16 cellular contexts compared by ENCODE assay signal in the genomic region with DNA sequence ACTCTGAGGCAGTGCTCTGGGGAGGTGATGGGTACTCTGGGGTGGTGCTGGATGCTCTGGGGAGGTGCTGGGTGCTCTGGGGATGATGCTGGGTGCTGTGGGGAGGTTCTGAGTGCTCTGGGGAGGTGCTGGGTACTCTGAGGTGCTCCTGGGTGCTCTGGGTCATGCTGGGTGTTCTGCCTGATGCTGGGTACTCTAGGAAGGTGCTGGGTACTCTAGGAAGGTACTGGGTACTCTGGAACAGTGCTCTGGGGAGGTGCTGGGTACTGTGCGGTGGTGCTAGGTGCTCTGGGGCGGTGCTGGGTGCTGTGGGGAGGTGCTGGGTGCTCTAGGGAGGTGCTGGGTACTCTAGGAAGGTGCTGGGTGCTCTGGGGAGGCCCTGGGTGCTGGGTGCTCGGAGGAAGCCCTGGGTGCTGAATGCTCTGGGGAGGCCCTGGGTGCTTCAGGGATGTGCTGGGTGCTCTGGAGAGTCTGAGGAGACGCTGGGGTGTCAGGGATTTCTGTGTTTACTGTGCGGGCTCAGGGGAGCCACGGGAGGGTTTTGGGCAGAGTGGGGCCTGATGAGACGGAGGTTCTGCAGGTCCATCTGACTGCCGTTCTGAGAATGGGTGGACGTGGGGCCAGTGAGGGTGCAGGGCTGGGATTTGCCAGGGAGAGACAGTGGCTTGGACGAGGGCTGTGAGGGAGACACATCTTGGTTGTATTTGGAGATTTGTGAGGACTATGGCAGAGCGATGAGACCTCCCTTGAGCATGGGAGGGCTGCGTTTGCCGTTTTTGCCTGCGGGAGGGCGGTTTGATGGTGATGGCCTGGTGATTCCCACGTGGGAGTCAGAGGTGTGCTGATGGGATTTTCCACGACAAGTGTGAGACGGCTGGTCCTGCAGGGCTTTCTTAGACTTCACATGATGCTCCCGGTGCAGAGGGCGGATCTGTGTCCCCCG. TPM values are rescaled to one million over a fixed set of nuclear protein-coding genes. Genes with fewer than 3 reads are reported as not detected.
A peak's percentile ranks its signal among the peaks of the same experiment; 100 is the strongest.
DNase-seq lines count a peak whose midpoint lies in the region; ATAC-seq and TF ChIP-seq lines count a peak whose summit lies in the region.
"Had no signal": no experiment of that assay in that cellular context is flagged by ENCODE, and none has a peak within 500 bp of the region (broad histone marks: within the 10 kb centered on the region; RNA-seq: fewer than 3 reads in every experiment).

No MANE protein-coding gene starts in this region.

- POLR2A ChIA-PET in HEK293 (lab: Yijun Ruan, JAX), result no interaction called here
- POLR2A ChIA-PET in CD8-positive, alpha-beta T cell (lab: Charles Lee), result no interaction called here

- H3K9me3 Mint-ChIP-seq in activated CD4-positive, alpha-beta T cell treated with anti-CD3 and anti-CD28 coated beads, Interleukin-2, amount 10 ng/mL, durations not matched to agents 24 days and 14 days, result no peaks in the 10 kb centered on the region
- no peaks in the 10 kb centered on the region for H3K9me3 Mint-ChIP-seq in central memory CD8-positive, alpha-beta T cell
- H3K9me3 Mint-ChIP-seq in neural progenitor cell, result no peaks in the 10 kb centered on the region
- no peaks in the 10 kb centered on the region for H3K9me3 Mint-ChIP-seq in CD8-positive, alpha-beta T cell

- no peak for ATAC-seq in central memory CD8-positive, alpha-beta T cell (replicated peaks; ENCODE audit: extremely low read depth, poor library complexity, severe bottlenecking)
- ATAC-seq in GM21717 (IDR thresholded peaks at IDR 0.05; ENCODE audit: unreplicated experiment), result no peak
- ATAC-seq in CD8-positive, alpha-beta T cell, result no peak

- no peaks in the 10 kb centered on the region for H4K20me1 ChIP-seq in neural progenitor cell (ENCODE audit: low read depth)

- CTCF ChIA-PET in HEK293 (lab: Yijun Ruan, JAX), result no interaction called here
- CTCF ChIA-PET in CD8-positive, alpha-beta T cell (lab: Charles Lee), result no interaction called here

- no peak overlapping the region for H3K9ac ChIP-seq in neural progenitor cell

- H3K9me3 ChIP-seq in HEK293 (ENCODE audit: control insufficient read depth, insufficient read depth, low read depth, low read length) (no peaks in the 10 kb centered on the region), neural progenitor cell (ENCODE audit: low read depth) (no peaks in the 10 kb centered on the region)
- no peaks in the 10 kb centered on the region for H3K9me3 ChIP-seq in CD8-positive, alpha-beta T cell (ENCODE audit: low read length)
- H3K9me3 ChIP-seq: MG63, SJSA1 had no signal

- intact Hi-C loops in activated CD4-positive, alpha-beta T cell treated with anti-CD3 and anti-CD28 coated beads, Interleukin-2, amount 10 ng/mL, durations not matched to agents 24 days and 14 days (cut with micrococcal nuclease), result no loop called here
- intact Hi-C loops in dorsolateral prefrontal cortex (cut with DNase I), result no loop called here
- intact Hi-C loops in CD8-positive, alpha-beta T cell (cut with DNase I, micrococcal nuclease), result no loop called here

- H3K36me3 Mint-ChIP-seq in activated CD4-positive, alpha-beta T cell treated with anti-CD3 and anti-CD28 coated beads, Interleukin-2, amount 10 ng/mL, durations not matched to agents 24 days and 14 days (ENCODE audit: low read depth), result no peaks in the 10 kb centered on the region
- H3K36me3 Mint-ChIP-seq in central memory CD8-positive, alpha-beta T cell (ENCODE audit: insufficient read depth), result peaks cover 5% of the 10 kb centered on the region
- peaks cover 1% of the 10 kb centered on the region for H3K36me3 Mint-ChIP-seq in neural progenitor cell
- H3K36me3 Mint-ChIP-seq in CD8-positive, alpha-beta T cell, result no peaks in the 10 kb centered on the region

- no peaks in the 10 kb centered on the region for H3K79me2 ChIP-seq in neural progenitor cell (ENCODE audit: low read depth)

- H3K4me2 ChIP-seq in neural progenitor cell, result no peak overlapping the region

- H3K36me3 ChIP-seq in HEK293 (ENCODE audit: control insufficient read depth in 2 of 2, insufficient read depth in 1 of 2, low read length in 2 of 2) (no peaks in the 10 kb centered on the region), neural progenitor cell (no peaks in the 10 kb centered on the region)
- no peaks in the 10 kb centered on the region for H3K36me3 ChIP-seq in CD8-positive, alpha-beta T cell (ENCODE audit: insufficient read depth, low read length)
- H3K36me3 ChIP-seq: MG63, SJSA1 had no signal

- H3K27ac ChIP-seq in HEK293 (ENCODE audit: extremely low read depth, low read depth, low read length) (no peak overlapping the region), neural progenitor cell (no peak overlapping the region), dorsolateral prefrontal cortex (no peak overlapping the region)
- no peak overlapping the region for H3K27ac ChIP-seq in CD8-positive, alpha-beta T cell (ENCODE audit: low read depth, low read length)
- H3K27ac ChIP-seq: 22Rv1, SJSA1 had no signal

- H3K27me3 Mint-ChIP-seq in activated CD4-positive, alpha-beta T cell treated with anti-CD3 and anti-CD28 coated beads, Interleukin-2, amount 10 ng/mL, durations not matched to agents 24 days and 14 days, result no peaks in the 10 kb centered on the region
- peaks cover 14% of the 10 kb centered on the region for H3K27me3 Mint-ChIP-seq in central memory CD8-positive, alpha-beta T cell
- peaks cover 17% of the 10 kb centered on the region for H3K27me3 Mint-ChIP-seq in neural progenitor cell (ENCODE audit: insufficient read depth, low read depth)
- H3K27me3 Mint-ChIP-seq in CD8-positive, alpha-beta T cell (ENCODE audit: low read depth), result peaks cover 6% of the 10 kb centered on the region

- peak overlapping the region; percentile 15 for H3K27ac Mint-ChIP-seq in activated CD4-positive, alpha-beta T cell treated with anti-CD3 and anti-CD28 coated beads, Interleukin-2, amount 10 ng/mL, durations not matched to agents 24 days and 14 days
- H3K27ac Mint-ChIP-seq in central memory CD8-positive, alpha-beta T cell (ENCODE audit: low read depth), result peak overlapping the region; percentile 53
- peak overlapping the region; percentile 10 for H3K27ac Mint-ChIP-seq in neural progenitor cell
- H3K27ac Mint-ChIP-seq in CD8-positive, alpha-beta T cell, result no peak overlapping the region

- H2AFZ ChIP-seq in neural progenitor cell (replicated peaks), result no peak overlapping the region

- no peak overlapping the region for H3K4me3 ChIP-seq in HEK293 (ENCODE audit: low read depth, low read length)
- H3K4me3 ChIP-seq in neural progenitor cell, result no peak overlapping the region
- no peak overlapping the region for H3K4me3 ChIP-seq in dorsolateral prefrontal cortex
- no peak overlapping the region for H3K4me3 ChIP-seq in CD8-positive, alpha-beta T cell (ENCODE audit: low read depth, low read length)
- H3K4me3 ChIP-seq: MG63, SJSA1 had no signal

- H3F3A ChIP-seq in neural progenitor cell (ENCODE audit: low read depth), result peaks cover 31% of the 10 kb centered on the region

- H3K4me1 ChIP-seq in HEK293 (ENCODE audit: control insufficient read depth, insufficient read depth, low read length) (no peaks in the 10 kb centered on the region), neural progenitor cell (peaks cover 16% of the 10 kb centered on the region)
- no peaks in the 10 kb centered on the region for H3K4me1 ChIP-seq in CD8-positive, alpha-beta T cell (ENCODE audit: insufficient read depth, low read length)

- peaks cover 2% of the 10 kb centered on the region for H3K4me1 Mint-ChIP-seq in activated CD4-positive, alpha-beta T cell treated with anti-CD3 and anti-CD28 coated beads, Interleukin-2, amount 10 ng/mL, durations not matched to agents 24 days and 14 days
- H3K4me1 Mint-ChIP-seq in central memory CD8-positive, alpha-beta T cell, result peaks cover 13% of the 10 kb centered on the region
- H3K4me1 Mint-ChIP-seq in neural progenitor cell, result peaks cover 51% of the 10 kb centered on the region
- no peaks in the 10 kb centered on the region for H3K4me1 Mint-ChIP-seq in CD8-positive, alpha-beta T cell (ENCODE audit: low read depth)

- no peak for DNase-seq in activated CD4-positive, alpha-beta T cell treated with anti-CD3 and anti-CD28 coated beads, Interleukin-2, amount 10 ng/mL, durations not matched to agents 24 days and 14 days
- no peak for DNase-seq in activated CD4-positive, alpha-beta T cell treated with anti-CD3 and anti-CD28 coated beads, Interleukin-2, amount 50 U/mL, for 48 hours
- DNase-seq in central memory CD8-positive, alpha-beta T cell (ENCODE audit: low spot score in 2 of 2), result no peak
- no peak for DNase-seq in neural progenitor cell (ENCODE audit: low spot score)
- DNase-seq in dorsolateral prefrontal cortex, result no peak
- DNase-seq in CD8-positive, alpha-beta T cell, result no peak
- DNase-seq: DND-41, GDM1, MG63, NCI-H1092 treated with DMSO at 0.1 percent for 48 hours, NCI-H1694 treated with DMSO at 0.1 percent for 48 hours, NCI-H510A treated with DMSO at 0.1 percent for 48 hours had no signal

- H3K4me3 Mint-ChIP-seq in activated CD4-positive, alpha-beta T cell treated with anti-CD3 and anti-CD28 coated beads, Interleukin-2, amount 10 ng/mL, durations not matched to agents 24 days and 14 days, result no peak overlapping the region
- H3K4me3 Mint-ChIP-seq in central memory CD8-positive, alpha-beta T cell, result no peak overlapping the region
- H3K4me3 Mint-ChIP-seq in neural progenitor cell, result peak overlapping the region; percentile 17
- no peak overlapping the region for H3K4me3 Mint-ChIP-seq in CD8-positive, alpha-beta T cell

- H3K27me3 ChIP-seq in neural progenitor cell, result peaks cover 18% of the 10 kb centered on the region
- peaks cover 0 to 9% (median 0%) of the 10 kb centered on the region in 45 donors for H3K27me3 ChIP-seq in dorsolateral prefrontal cortex
- H3K27me3 ChIP-seq in CD8-positive, alpha-beta T cell (ENCODE audit: insufficient read depth, low read length), result no peaks in the 10 kb centered on the region
- H3K27me3 ChIP-seq: MG63, SJSA1 had no signal

- no peak for TF ChIP-seq CTCF in HEK293 (tag by site-specific recombination; IDR thresholded peaks at IDR 0.05)
- TF ChIP-seq CTCF in neural progenitor cell (IDR thresholded peaks at IDR 0.05), result no peak
- no peak for TF ChIP-seq CTCF in dorsolateral prefrontal cortex (IDR thresholded peaks at IDR 0.05 in 54 of 56, conservative IDR thresholded peaks at IDR 0.05 in 2 of 56; ENCODE audit: low read depth in 1 of 56, partially characterized antibody in 56 of 56)
- TF ChIP-seq CTCF in CD8-positive, alpha-beta T cell (IDR thresholded peaks at IDR 0.05), result no peak

TF ChIP-seq in HEK293, 187 proteins besides CTCF, POLR2A, EP300 and RAD21 (continues in another document):
- no peak for TF ChIP-seq BCL11A (tag by site-specific recombination; IDR thresholded peaks at IDR 0.05; ENCODE audit: low read depth)

RNA-seq across cellular contexts. Expression of a gene that starts 30.0 kb away (rescaled TPM):
- 0.52 and 0.89 TPM in 2 replicates for total RNA-seq in activated CD4-positive, alpha-beta T cell treated with anti-CD3 and anti-CD28 coated beads, Interleukin-2, amount 10 ng/mL, durations not matched to agents 24 days and 14 days
- total RNA-seq in neural progenitor cell (ENCODE audit: low replicate concordance), result 2.1 and 7.1 TPM in 2 replicates
- total RNA-seq in dorsolateral prefrontal cortex, result 100 to 1,000 TPM in 2 of 120 experiments, 10 to 100 TPM in 118; 25.5 to 119 (median 63.2) TPM
- total RNA-seq in CD8-positive, alpha-beta T cell, result under 1 TPM; 0.33 to 0.90 TPM

RNA-seq across cellular contexts. Expression of a gene that starts 36.2 kb away (rescaled TPM):
- 25.3 and 25.7 TPM in 2 replicates for total RNA-seq in activated CD4-positive, alpha-beta T cell treated with anti-CD3 and anti-CD28 coated beads, Interleukin-2, amount 10 ng/mL, durations not matched to agents 24 days and 14 days
- 4.9 and 16.0 TPM in 2 replicates for total RNA-seq in neural progenitor cell (ENCODE audit: low replicate concordance)
- total RNA-seq in dorsolateral prefrontal cortex, result 100 to 1,000 TPM in 53 of 120 experiments, 10 to 100 TPM in 67; 43.7 to 169 (median 98.4) TPM
- 10 to 100 TPM; 76.6 to 79.9 TPM for total RNA-seq in CD8-positive, alpha-beta T cell
